Comparison of ENCODE assay signal across 2 cellular contexts in genomic region chr4:31108762-31109161, GRCh38.
TF ChIP-seq lines count a peak whose summit lies in the region.

No MANE protein-coding gene starts in this region.

TF ChIP-seq in GM23338, 12 proteins besides CTCF, POLR2A, EP300 and RAD21:
- TF ChIP-seq ETS1 (IDR thresholded peaks at IDR 0.05) (no peak), ZNF462 (CRISPR knock-in tag; IDR thresholded peaks at IDR 0.05) (no peak), ZNF331 (CRISPR knock-in tag; IDR thresholded peaks at IDR 0.05; ENCODE audit: low read depth) (no peak), POLR2AphosphoS5 (IDR thresholded peaks at IDR 0.05; ENCODE audit: low read depth) (no peak), JUNB (IDR thresholded peaks at IDR 0.05; ENCODE audit: unreplicated experiment) (no peak), ZNF114 (CRISPR knock-in tag; IDR thresholded peaks at IDR 0.05) (no peak), REST (IDR thresholded peaks at IDR 0.05; ENCODE audit: unreplicated experiment) (no peak), NANOG (IDR thresholded peaks at IDR 0.05; ENCODE audit: borderline replicate concordance) (no peak), EZH2phosphoT487 (IDR thresholded peaks at IDR 0.05; ENCODE audit: unreplicated experiment) (no peak), EZH2 (IDR thresholded peaks at IDR 0.05; ENCODE audit: low read depth, unreplicated experiment) (no peak), STAT1 (IDR thresholded peaks at IDR 0.05; ENCODE audit: unreplicated experiment) (no peak), CREB1 (CRISPR knock-in tag; IDR thresholded peaks at IDR 0.05; ENCODE audit: low read depth) (no peak)

TF ChIP-seq in HCT116, 20 proteins besides CTCF, POLR2A, EP300 and RAD21 (continued from another document):
- TF ChIP-seq EGR1 (IDR thresholded peaks at IDR 0.05; ENCODE audit: low read depth) (no peak), EZH2phosphoT487 (IDR thresholded peaks at IDR 0.05; ENCODE audit: borderline replicate concordance) (no peak), SIN3A (IDR thresholded peaks at IDR 0.05; ENCODE audit: low read depth) (no peak), FOSL1 (IDR thresholded peaks at IDR 0.05; ENCODE audit: low read depth) (no peak), SRF (IDR thresholded peaks at IDR 0.05; ENCODE audit: low read depth) (no peak), ELF1 (IDR thresholded peaks at IDR 0.05; ENCODE audit: borderline replicate concordance, low read depth) (no peak), CBX3 (IDR thresholded peaks at IDR 0.05; ENCODE audit: low read depth) (no peak), ZFX (IDR thresholded peaks at IDR 0.05) (no peak), JUND (IDR thresholded peaks at IDR 0.05) (no peak), POLR2AphosphoS5 (IDR thresholded peaks at IDR 0.05; ENCODE audit: low read depth, low read length) (no peak), ZBTB33 (IDR thresholded peaks at IDR 0.05; ENCODE audit: extremely low read depth, insufficient replicate concordance, low read length) (no peak), EZH2 (IDR thresholded peaks at IDR 0.05) (no peak), CEBPB (IDR thresholded peaks at IDR 0.05; ENCODE audit: low read depth) (no peak), ZNF274 (IDR thresholded peaks at IDR 0.05; ENCODE audit: low read depth, low read length) (no peak), MAX (IDR thresholded peaks at IDR 0.05) (no peak), YY1 (IDR thresholded peaks at IDR 0.05; ENCODE audit: extremely low read depth, insufficient replicate concordance, low read depth, low read length) (no peak), REST (IDR thresholded peaks at IDR 0.05; ENCODE audit: low read depth) (no peak)
- TF ChIP-seq, protein P1, sequence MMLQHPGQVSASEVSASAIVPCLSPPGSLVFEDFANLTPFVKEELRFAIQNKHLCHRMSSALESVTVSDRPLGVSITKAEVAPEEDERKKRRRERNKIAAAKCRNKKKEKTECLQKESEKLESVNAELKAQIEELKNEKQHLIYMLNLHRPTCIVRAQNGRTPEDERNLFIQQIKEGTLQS (IDR thresholded peaks at IDR 0.05) = no peak
